24 cellular contexts compared by ENCODE assay signal in the genomic region with DNA sequence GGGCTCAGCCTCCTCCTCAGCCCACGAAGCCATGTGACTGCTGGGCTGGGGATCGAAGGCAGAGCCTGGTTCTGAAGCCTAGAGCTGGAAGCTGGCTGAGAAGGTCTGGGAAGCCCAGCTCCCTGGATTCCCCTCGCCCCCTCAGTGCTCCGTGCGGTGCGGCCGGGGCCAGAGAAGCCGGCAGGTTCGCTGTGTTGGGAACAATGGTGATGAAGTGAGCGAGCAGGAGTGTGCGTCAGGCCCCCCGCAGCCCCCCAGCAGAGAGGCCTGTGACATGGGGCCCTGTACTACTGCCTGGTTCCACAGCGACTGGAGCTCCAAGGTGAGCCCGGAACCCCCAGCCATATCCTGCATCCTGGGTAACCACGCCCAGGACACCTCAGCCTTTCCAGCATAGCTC. TPM values are rescaled to one million over a fixed set of nuclear protein-coding genes. Genes with fewer than 3 reads are reported as not detected.
DNase-seq lines count a peak whose midpoint lies in the region; ATAC-seq, FAIRE-seq and TF ChIP-seq lines count a peak whose summit lies in the region.
"Had no signal": no experiment of that assay in that cellular context is flagged by ENCODE, and none has a peak within 500 bp of the region (broad histone marks: within the 10 kb centered on the region; RNA-seq: fewer than 3 reads in every experiment).

No MANE protein-coding gene starts in this region.

- peak overlapping the region in 1 of 2 experiments; percentile 24; a peak in 1 of 4 replicates for H3K9ac ChIP-seq in K562 (ENCODE audit: insufficient read depth in 1 of 2, low read depth in 2 of 2, low read length in 2 of 2)

- no peaks in the 10 kb centered on the region for H3K9me3 Mint-ChIP-seq in HFFc6
- H3K9me3 Mint-ChIP-seq: activated CD8-positive, alpha-beta T cell treated with anti-CD3 and anti-CD28 coated beads for 36 hours; activated naive CD8-positive, alpha-beta T cell treated with anti-CD3 and anti-CD28 coated beads for 36 hours; CD8-positive, alpha-beta memory T cell; stimulated activated memory B cell treated with anti-CD40 and anti-IgM and Interleukin-4, amounts not matched to agents 10 μg/mL and 1 μg/mL and 100 μg/mL, for 72 hours; T-cell had no signal

- peaks cover 37% of the 10 kb centered on the region for H3K4me1 ChIP-seq in ACC112 (ENCODE audit: control insufficient read depth, insufficient read depth, low read length, unreplicated experiment)
- H3K4me1 ChIP-seq in K562 (replicated peaks in 1 of 2; ENCODE audit: control insufficient read depth in 2 of 2, insufficient read depth in 2 of 2, low read length in 2 of 2) = peaks cover 32 to 85% of the 10 kb centered on the region in 2 experiments
- H3K4me1 ChIP-seq in left lung = peaks cover 29 to 59% of the 10 kb centered on the region in 2 donors
- H3K4me1 ChIP-seq in gastrocnemius medialis = peaks cover 37% of the 10 kb centered on the region in 2 donors
- peaks cover 11% of the 10 kb centered on the region for H3K4me1 ChIP-seq in BE2C

- peak overlapping the region; percentile 60 for H3K4me3 ChIP-seq in ACC112 (ENCODE audit: low read depth, low read length)
- H3K4me3 ChIP-seq in K562 = no peak overlapping the region
- peak overlapping the region in 1 of 2 donors; percentile 25 for H3K4me3 ChIP-seq in left lung
- peak overlapping the region in 1 of 4 donors; percentile 17 for H3K4me3 ChIP-seq in gastrocnemius medialis
- H3K4me3 ChIP-seq in BE2C (ENCODE audit: low read depth, low read length) = no peak overlapping the region
- H3K4me3 ChIP-seq: HAP-1, prostate gland had no signal

- BruUV-seq in K562 (replicated peaks; lab: Mats Ljungman, UMichigan) = no TSS peak

- H3K27me3 Mint-ChIP-seq in HFFc6 (ENCODE audit: insufficient read depth) = no peaks in the 10 kb centered on the region; the same call in none of the 2 replicates
- H3K27me3 Mint-ChIP-seq: activated CD8-positive, alpha-beta T cell treated with anti-CD3 and anti-CD28 coated beads for 36 hours; activated naive CD8-positive, alpha-beta T cell treated with anti-CD3 and anti-CD28 coated beads for 36 hours; stimulated activated memory B cell treated with anti-CD40 and anti-IgM and Interleukin-4, amounts not matched to agents 10 μg/mL and 1 μg/mL and 100 μg/mL, for 72 hours; T-cell had no signal

- intact Hi-C loops in K562 (cut with micrococcal nuclease) (no loop called here), left lung (cut with DNase I) (no loop called here), gastrocnemius medialis (cut with DNase I; ENCODE audit: low total_unique reads) (no loop called here)

- H3K36me3 ChIP-seq in ACC112 (ENCODE audit: insufficient read depth, low read length) = peaks cover 3% of the 10 kb centered on the region; the same call in 1 of the 2 replicates
- H3K36me3 ChIP-seq in K562 (ENCODE audit: control insufficient read depth, insufficient read depth, low read length) = peaks cover 85% of the 10 kb centered on the region
- H3K36me3 ChIP-seq in left lung = peaks cover 0 to 61% of the 10 kb centered on the region in 2 donors
- no peaks in the 10 kb centered on the region for H3K36me3 ChIP-seq in gastrocnemius medialis
- no peaks in the 10 kb centered on the region for H3K36me3 ChIP-seq in BE2C
- H3K36me3 ChIP-seq: HAP-1, prostate gland had no signal

- H3K27ac ChIP-seq in ACC112 (ENCODE audit: low read depth, low read length) (0 out of 2 replicates have a peak overlapping the region, but pooled peaks have one; percentile 2), K562 (ENCODE audit: extremely low read depth, low read depth, low read length) (no peak overlapping the region), left lung (peak overlapping the region; percentile 26 to 100), gastrocnemius medialis (peak overlapping the region; percentile 100)

- peaks cover 32% of the 10 kb centered on the region for H3K4me1 Mint-ChIP-seq in HFFc6 (ENCODE audit: low read depth)

- H4K20me1 ChIP-seq in K562 (replicated peaks; ENCODE audit: control insufficient read depth, insufficient read depth, low read length) = peaks cover 19% of the 10 kb centered on the region

- no peak overlapping the region for H2AFZ ChIP-seq in ACC112 (ENCODE audit: low read length, unreplicated experiment)
- no peak overlapping the region for H2AFZ ChIP-seq in K562 (ENCODE audit: low read depth, low read length)

- H3K79me2 ChIP-seq in ACC112 (ENCODE audit: control insufficient read depth, insufficient read depth, low read length, unreplicated experiment) (peaks cover 18% of the 10 kb centered on the region), K562 (ENCODE audit: control insufficient read depth, insufficient read depth, low read length) (peaks cover 56% of the 10 kb centered on the region)

- POLR2A ChIA-PET in K562 (lab: Yijun Ruan, JAX) = interaction anchor here (0.9 to 2.7 kb wide), 12 partner anchors 8 to 448 kb away, joined by 3 to 9 read pairs (median 3); a partner anchor contains a TSS

- DNase-seq in K562 (ENCODE audit: extremely low read depth in 1 of 4, low spot score in 3 of 4) (no peak), left lung (no peak), gastrocnemius medialis (no peak), BE2C (no peak), HFFc6 (no peak), NCI-H2081 (lab: John Stamatoyannopoulos, UW) (no peak)
- DNase-seq: activated CD8-positive, alpha-beta T cell treated with anti-CD3 and anti-CD28 coated beads for 36 hours; activated naive CD8-positive, alpha-beta T cell treated with anti-CD3 and anti-CD28 coated beads for 36 hours; activated T-cell treated with anti-CD3 and anti-CD28 coated beads, Interleukin-2, amount 50 U/mL, for 48 hours; CD8-positive, alpha-beta memory T cell; NCI-H1436 treated with DMSO at 0.1 percent for 48 hours; NCI-H2227 treated with DMSO at 0.1 percent for 48 hours; NK-92 treated with Interleukin-12 subunit alpha and Interleukin-12 subunit beta, amount 100 ng/mL, for 24 hours; RPMI8226; T-cell had no signal

- H3K9me1 ChIP-seq in K562 (ENCODE audit: control insufficient read depth, insufficient read depth, low read length) = peaks cover 6% of the 10 kb centered on the region

- ATAC-seq in K562 (no peak), left lung (no peak), gastrocnemius medialis (no peak), GM18502 (IDR thresholded peaks at IDR 0.05; ENCODE audit: poor library complexity, unreplicated experiment) (no peak)
- ATAC-seq: activated CD8-positive, alpha-beta T cell treated with anti-CD3 and anti-CD28 coated beads for 36 hours; stimulated activated memory B cell treated with anti-CD40 and anti-IgM and Interleukin-4, amounts not matched to agents 10 μg/mL and 1 μg/mL and 100 μg/mL, for 72 hours; T-cell had no signal

- in situ Hi-C loops in K562 (cut with MboI) (no loop called here), gastrocnemius medialis (cut with MboI; ENCODE audit: low sequenced_read_pairs in 4 of 4) (loop anchor here in 1 of 4 donors (5.0 kb wide), 1 partner anchor 64 kb away; no protein-coding TSS in a partner anchor)

- no peak overlapping the region for H3K4me3 Mint-ChIP-seq in HFFc6
- H3K4me3 Mint-ChIP-seq: activated CD8-positive, alpha-beta T cell treated with anti-CD3 and anti-CD28 coated beads for 36 hours; activated naive CD8-positive, alpha-beta T cell treated with anti-CD3 and anti-CD28 coated beads for 36 hours; CD8-positive, alpha-beta memory T cell; stimulated activated memory B cell treated with anti-CD40 and anti-IgM and Interleukin-4, amounts not matched to agents 10 μg/mL and 1 μg/mL and 100 μg/mL, for 72 hours; T-cell had no signal

- H3K27me3 ChIP-seq in ACC112 (ENCODE audit: insufficient read depth, low read length) (no peaks in the 10 kb centered on the region), K562 (ENCODE audit: control insufficient read depth in 2 of 2, insufficient read depth in 2 of 2, low read length in 2 of 2) (no peaks in the 10 kb centered on the region), left lung (no peaks in the 10 kb centered on the region), gastrocnemius medialis (no peaks in the 10 kb centered on the region), BE2C (no peaks in the 10 kb centered on the region)

- H3K27ac Mint-ChIP-seq in HFFc6 = no peak overlapping the region
- H3K27ac Mint-ChIP-seq: activated CD8-positive, alpha-beta T cell treated with anti-CD3 and anti-CD28 coated beads for 36 hours; activated naive CD8-positive, alpha-beta T cell treated with anti-CD3 and anti-CD28 coated beads for 36 hours; CD8-positive, alpha-beta memory T cell; stimulated activated memory B cell treated with anti-CD40 and anti-IgM and Interleukin-4, amounts not matched to agents 10 μg/mL and 1 μg/mL and 100 μg/mL, for 72 hours; T-cell had no signal

- no peak for TF ChIP-seq CTCF in K562 (IDR thresholded peaks at IDR 0.05 in 2 of 3, conservative IDR thresholded peaks at IDR 0.05 in 1 of 3; ENCODE audit: insufficient read depth in 2 of 3, low read depth in 1 of 3, low read length in 3 of 3)
- no peak for TF ChIP-seq CTCF in left lung (IDR thresholded peaks at IDR 0.05)
- no peak for TF ChIP-seq CTCF in gastrocnemius medialis (IDR thresholded peaks at IDR 0.05 in 4 of 5, conservative IDR thresholded peaks at IDR 0.05 in 1 of 5)
- no peak for TF ChIP-seq CTCF in BE2C (IDR thresholded peaks at IDR 0.05; ENCODE audit: low read depth, low read length)
- TF ChIP-seq CTCF in HFFc6 (IDR thresholded peaks at IDR 0.05) = no peak

- no peak for TF ChIP-seq EP300 in K562 (IDR thresholded peaks at IDR 0.05; ENCODE audit: low read length)

- H3K9me3 ChIP-seq in K562 (replicated peaks; ENCODE audit: control insufficient read depth, insufficient read depth, low read depth, low read length) = no peaks in the 10 kb centered on the region
- no peaks in the 10 kb centered on the region for H3K9me3 ChIP-seq in left lung
- no peaks in the 10 kb centered on the region for H3K9me3 ChIP-seq in gastrocnemius medialis
- H3K9me3 ChIP-seq in BE2C = no peaks in the 10 kb centered on the region
- H3K9me3 ChIP-seq: HAP-1, prostate gland had no signal

- no peak overlapping the region for H3K4me2 ChIP-seq in K562 (ENCODE audit: insufficient read depth, low read length)

- FAIRE-seq in K562 (lab: Jason Lieb, UNC) = no peak
- FAIRE-seq: frontal cortex, GM18507, HTR-8/SVneo had no signal

- no peak for TF ChIP-seq RAD21 in K562 (CRISPR knock-in tag; conservative IDR thresholded peaks at IDR 0.05 in 1 of 2, IDR thresholded peaks at IDR 0.05 in 1 of 2)

- CTCF ChIA-PET in K562 (lab: Yijun Ruan, JAX; ENCODE audit: low intra/inter-chr PET ratio) = no interaction called here

- TF ChIP-seq POLR2A in K562 (conservative IDR thresholded peaks at IDR 0.05) (no peak), gastrocnemius medialis (IDR thresholded peaks at IDR 0.05) (no peak)

- peaks cover 6% of the 10 kb centered on the region for H3K36me3 Mint-ChIP-seq in HFFc6 (ENCODE audit: low read depth)
- H3K36me3 Mint-ChIP-seq: activated naive CD8-positive, alpha-beta T cell treated with anti-CD3 and anti-CD28 coated beads for 36 hours; stimulated activated memory B cell treated with anti-CD40 and anti-IgM and Interleukin-4, amounts not matched to agents 10 μg/mL and 1 μg/mL and 100 μg/mL, for 72 hours had no signal

- WGBS in K562 (ENCODE audit: insufficient coverage, low coverage, missing lambda C conversion rate) = 74% methylated on average over 14 of the region's 15 CpGs

RNA-seq across cellular contexts. Expression of a gene that starts 9.1 kb away (rescaled TPM):
- 795 and 1,508 TPM in 2 replicates for total RNA-seq in K562 (2011; cell fraction: chromatin; rRNA removed; ENCODE audit: low replicate concordance)
- total RNA-seq in K562 (2011; cell fraction: nucleolus; rRNA removed) = 712 and 761 TPM in 2 replicates
- total RNA-seq in K562 (2011; cell fraction: nucleoplasm; rRNA removed) = 735 and 822 TPM in 2 replicates
- total RNA-seq in K562 (2014; rRNA removed) (35.6 and 43.6 TPM in 2 replicates), K562 (2014; rRNA removed; fragmentation: Illumina TruSeq; extraction: Trizol) (18.8 and 20.3 TPM in 2 replicates), K562 (2015; rRNA removed; fragmentation: Illumina TruSeq; extraction: Trizol) (22.8 and 25.5 TPM in 2 replicates), K562 (2021) (163 and 212 TPM in 2 replicates), left lung (10 to 100 TPM; 52.9 to 76.0 TPM), gastrocnemius medialis (10 to 100 TPM in 2 of 4 donors, 1 to 10 TPM in 2; 5.6 to 30.0 (median 10.7) TPM)
- polyA plus RNA-seq in K562 (2011; rRNA removed) (53.8 and 132 TPM in 2 replicates), K562 (2014; fragmentation: Illumina TruSeq; extraction: Trizol) (116 and 156 TPM in 2 replicates), K562 (2014; fragmentation: Nextera tagmentation; extraction: Ambion mirVana) (10 to 100 TPM; 12.7 to 14.8 TPM), K562 (2014; rRNA removed) (104 and 137 TPM in 2 replicates)
- polyA plus RNA-seq in K562 (2011; cell fraction: cytosol; rRNA removed) = 68.7 and 73.2 TPM in 2 replicates
- polyA plus RNA-seq in K562 (2011; cell fraction: nucleus; rRNA removed) = 800 and 1,003 TPM in 2 replicates
- polyA plus RNA-seq in K562 (2012) = 127 and 192 TPM in 2 replicates
- polyA minus RNA-seq in K562 (2011; rRNA and poly(A)+ RNA removed) = 23.6 and 31.1 TPM in 2 replicates
- 45.7 and 70.1 TPM in 2 replicates for polyA minus RNA-seq in K562 (2011; cell fraction: cytosol; rRNA and poly(A)+ RNA removed)
- polyA minus RNA-seq in K562 (2011; cell fraction: nucleus; rRNA and poly(A)+ RNA removed) = 99.2 and 125 TPM in 2 replicates
- 2.2 TPM for polyA plus RNA-seq in BE2C (2012; ENCODE audit: insufficient read depth, insufficient read length, low read depth)
- 10 to 100 TPM; 33.7 to 61.2 (median 38.2) TPM for total RNA-seq in HFFc6 (2021; fragmentation: NEBNext Ultra II Directional; extraction: Animal tissue kit (Norgen Biotek cat#: 25700))
- polyA plus RNA-seq: CD8-positive, alpha-beta memory T cell had no signal

RNA-seq across cellular contexts. Expression of a gene that starts 21.1 kb away (rescaled TPM):
- total RNA-seq in K562 (2011; cell fraction: chromatin; rRNA removed; ENCODE audit: low replicate concordance) = 200 and 281 TPM in 2 replicates
- total RNA-seq in K562 (2011; cell fraction: nucleolus; rRNA removed) = 147 and 148 TPM in 2 replicates
- 206 and 295 TPM in 2 replicates for total RNA-seq in K562 (2011; cell fraction: nucleoplasm; rRNA removed)
- total RNA-seq in K562 (2014; rRNA removed) = 129 and 138 TPM in 2 replicates
- 153 and 184 TPM in 2 replicates for total RNA-seq in K562 (2014; rRNA removed; fragmentation: Illumina TruSeq; extraction: Trizol)
- 109 and 120 TPM in 2 replicates for total RNA-seq in K562 (2015; rRNA removed; fragmentation: Illumina TruSeq; extraction: Trizol)
- 200 and 224 TPM in 2 replicates for total RNA-seq in K562 (2021)
- 144 and 222 TPM in 2 replicates for polyA plus RNA-seq in K562 (2011; rRNA removed)
- polyA plus RNA-seq in K562 (2011; cell fraction: cytosol; rRNA removed) = 86.7 and 94.2 TPM in 2 replicates
- 179 and 244 TPM in 2 replicates for polyA plus RNA-seq in K562 (2011; cell fraction: nucleus; rRNA removed)
- 139 and 140 TPM in 2 replicates for polyA plus RNA-seq in K562 (2012)
- polyA plus RNA-seq in K562 (2014; fragmentation: Illumina TruSeq; extraction: Trizol) = 147 and 158 TPM in 2 replicates
- 10 to 100 TPM; 27.1 to 31.0 TPM for polyA plus RNA-seq in K562 (2014; fragmentation: Nextera tagmentation; extraction: Ambion mirVana)
- 131 and 143 TPM in 2 replicates for polyA plus RNA-seq in K562 (2014; rRNA removed)
- 221 and 238 TPM in 2 replicates for polyA minus RNA-seq in K562 (2011; rRNA and poly(A)+ RNA removed)
- 104 and 109 TPM in 2 replicates for polyA minus RNA-seq in K562 (2011; cell fraction: cytosol; rRNA and poly(A)+ RNA removed)
- polyA minus RNA-seq in K562 (2011; cell fraction: nucleus; rRNA and poly(A)+ RNA removed) = 141 and 172 TPM in 2 replicates
- 100 to 1,000 TPM; 266 to 280 TPM for total RNA-seq in left lung
- 100 to 1,000 TPM; 136 to 199 (median 176) TPM for total RNA-seq in gastrocnemius medialis
- polyA plus RNA-seq in BE2C (2012; ENCODE audit: insufficient read depth, insufficient read length, low read depth) = 88.9 TPM
- total RNA-seq in HFFc6 (2021; fragmentation: NEBNext Ultra II Directional; extraction: Animal tissue kit (Norgen Biotek cat#: 25700)) = 100 to 1,000 TPM; 155 to 170 (median 164) TPM

RNA-seq across cellular contexts. Expression of a gene that starts 42.8 kb away (rescaled TPM):
- 0.95 and 3.3 TPM in 2 replicates for total RNA-seq in K562 (2011; cell fraction: chromatin; rRNA removed; ENCODE audit: low replicate concordance)
- 0.92 and 1.0 TPM in 2 replicates for total RNA-seq in K562 (2011; cell fraction: nucleolus; rRNA removed)
- total RNA-seq in K562 (2011; cell fraction: nucleoplasm; rRNA removed) = 1.8 and 2.4 TPM in 2 replicates
- 0.33 and 1.8 TPM in 2 replicates for total RNA-seq in K562 (2014; rRNA removed)
- 0.38 TPM in 1 of 2 replicates, not detected in the other for total RNA-seq in K562 (2014; rRNA removed; fragmentation: Illumina TruSeq; extraction: Trizol)
- 0.45 TPM in 1 of 2 replicates, not detected in the other for total RNA-seq in K562 (2015; rRNA removed; fragmentation: Illumina TruSeq; extraction: Trizol)
- total RNA-seq in K562 (2021) = 0.51 TPM in 1 of 2 replicates, not detected in the other
- 0.15 and 0.53 TPM in 2 replicates for polyA plus RNA-seq in K562 (2011; rRNA removed)
- polyA plus RNA-seq in K562 (2011; cell fraction: cytosol; rRNA removed) = 0.18 and 0.19 TPM in 2 replicates
- 0.58 and 0.67 TPM in 2 replicates for polyA plus RNA-seq in K562 (2011; cell fraction: nucleus; rRNA removed)
- 0.21 and 0.43 TPM in 2 replicates for polyA plus RNA-seq in K562 (2012)
- polyA plus RNA-seq in K562 (2014; fragmentation: Illumina TruSeq; extraction: Trizol) = not detected in 2 replicates
- polyA plus RNA-seq in K562 (2014; fragmentation: Nextera tagmentation; extraction: Ambion mirVana) = not detected
- 0.56 and 0.73 TPM in 2 replicates for polyA plus RNA-seq in K562 (2014; rRNA removed)
- polyA minus RNA-seq in K562 (2011; rRNA and poly(A)+ RNA removed) = 0.63 and 0.72 TPM in 2 replicates
- polyA minus RNA-seq in K562 (2011; cell fraction: cytosol; rRNA and poly(A)+ RNA removed) = not detected in 2 replicates
- 1.1 TPM in 1 of 2 replicates, not detected in the other for polyA minus RNA-seq in K562 (2011; cell fraction: nucleus; rRNA and poly(A)+ RNA removed)
- not detected for total RNA-seq in left lung
- total RNA-seq in gastrocnemius medialis = not detected
- polyA plus RNA-seq in BE2C (2012; ENCODE audit: insufficient read depth, insufficient read length, low read depth) = not detected
- under 1 TPM in 2 of 6 experiments, not detected in 4; 0.43 to 0.59 TPM for total RNA-seq in HFFc6 (2021; fragmentation: NEBNext Ultra II Directional; extraction: Animal tissue kit (Norgen Biotek cat#: 25700))
- total RNA-seq: activated CD8-positive, alpha-beta T cell treated with anti-CD3 and anti-CD28 coated beads for 36 hours; activated naive CD8-positive, alpha-beta T cell treated with anti-CD3 and anti-CD28 coated beads for 36 hours; CD8-positive, alpha-beta memory T cell; liver; prostate gland had no signal
- polyA plus RNA-seq: CD8-positive, alpha-beta memory T cell; liver had no signal

RNA-seq across cellular contexts. Expression of a gene that starts 50.4 kb away (rescaled TPM):
- 68.4 and 156 TPM in 2 replicates for total RNA-seq in K562 (2011; cell fraction: chromatin; rRNA removed; ENCODE audit: low replicate concordance)
- total RNA-seq in K562 (2011; cell fraction: nucleolus; rRNA removed) = 117 and 147 TPM in 2 replicates
- 110 and 118 TPM in 2 replicates for total RNA-seq in K562 (2011; cell fraction: nucleoplasm; rRNA removed)
- total RNA-seq in K562 (2014; rRNA removed) (24.4 and 33.0 TPM in 2 replicates), K562 (2014; rRNA removed; fragmentation: Illumina TruSeq; extraction: Trizol) (10.7 and 11.3 TPM in 2 replicates), K562 (2015; rRNA removed; fragmentation: Illumina TruSeq; extraction: Trizol) (12.8 and 13.6 TPM in 2 replicates), K562 (2021) (30.1 and 39.3 TPM in 2 replicates), left lung (10 to 100 TPM; 21.3 to 65.2 TPM), gastrocnemius medialis (1 to 10 TPM; 1.5 to 8.5 (median 5.6) TPM)
- polyA plus RNA-seq in K562 (2011; rRNA removed) (9.4 and 20.8 TPM in 2 replicates), K562 (2014; fragmentation: Illumina TruSeq; extraction: Trizol) (52.2 and 59.5 TPM in 2 replicates), K562 (2014; fragmentation: Nextera tagmentation; extraction: Ambion mirVana) (1 to 10 TPM; 6.6 to 7.0 TPM), K562 (2014; rRNA removed) (16.3 and 23.9 TPM in 2 replicates)
- polyA plus RNA-seq in K562 (2011; cell fraction: cytosol; rRNA removed) = 13.6 and 30.6 TPM in 2 replicates
- polyA plus RNA-seq in K562 (2011; cell fraction: nucleus; rRNA removed) = 57.5 and 132 TPM in 2 replicates
- polyA plus RNA-seq in K562 (2012) = 50.1 and 67.4 TPM in 2 replicates
- polyA minus RNA-seq in K562 (2011; rRNA and poly(A)+ RNA removed) = 8.1 and 9.4 TPM in 2 replicates
- 14.9 and 22.9 TPM in 2 replicates for polyA minus RNA-seq in K562 (2011; cell fraction: cytosol; rRNA and poly(A)+ RNA removed)
- 8.2 and 14.0 TPM in 2 replicates for polyA minus RNA-seq in K562 (2011; cell fraction: nucleus; rRNA and poly(A)+ RNA removed)
- polyA plus RNA-seq in BE2C (2012; ENCODE audit: insufficient read depth, insufficient read length, low read depth) = 3.9 TPM
- total RNA-seq in HFFc6 (2021; fragmentation: NEBNext Ultra II Directional; extraction: Animal tissue kit (Norgen Biotek cat#: 25700)) = 10 to 100 TPM; 30.8 to 52.0 (median 46.5) TPM
